Comparison of ENCODE assay signal across 24 cellular contexts in genomic region chr9:88398016-88398415, GRCh38.
"Had no signal": no experiment of that assay in that cellular context is flagged by ENCODE, and none has a peak within 500 bp of the region (broad histone marks: within the 10 kb centered on the region; RNA-seq: fewer than 3 reads in every experiment).

No MANE protein-coding gene starts in this region.

- FAIRE-seq: islet of Langerhans, pancreas, TTC549 had no signal

- H3K9me3 Mint-ChIP-seq: activated CD4-positive, alpha-beta memory T cell treated with anti-CD3 and anti-CD28 coated beads, Interleukin-2, amount 10 ng/mL, durations not matched to agents 7 days and 5 days; activated naive CD4-positive, alpha-beta T cell treated with anti-CD3 and anti-CD28 coated beads, Interleukin-2, amount 50 U/mL, for 24 hours; activated T-helper 2 cell treated with anti-CD3 and anti-CD28 coated beads, Interferon-gamma antibody, Interleukin-2, Interleukin-4, amounts not matched to agents 10 μg/mL and 5 μg/mL and 100 μg/mL, durations not matched to agents 14 hours and 24 hours and 36 hours; effector memory CD8-positive, alpha-beta T cell had no signal

- H3K27me3 ChIP-seq: heart right ventricle, pancreas, suprapubic skin, tibial artery had no signal

- H3K4me3 ChIP-seq: heart right ventricle, left ventricle myocardium inferior, lung, pancreas, psoas muscle, suprapubic skin, tibial artery had no signal

- H3K27me3 Mint-ChIP-seq: activated CD4-positive, alpha-beta memory T cell treated with anti-CD3 and anti-CD28 coated beads, Interleukin-2, amount 10 ng/mL, durations not matched to agents 7 days and 5 days; activated CD4-positive, alpha-beta T cell treated with anti-CD3 and anti-CD28 coated beads, Interleukin-2, amount 10 ng/mL, durations not matched to agents 7 days and 5 days; activated naive CD4-positive, alpha-beta T cell treated with anti-CD3 and anti-CD28 coated beads, Interleukin-2, amount 50 U/mL, for 24 hours; brain; effector memory CD8-positive, alpha-beta T cell; naive thymus-derived CD4-positive, alpha-beta T cell had no signal

- H3K9me3 ChIP-seq: heart right ventricle, left ventricle myocardium inferior, pancreas, psoas muscle, suprapubic skin, tibial artery had no signal

- H3K27ac Mint-ChIP-seq: activated CD4-positive, alpha-beta memory T cell treated with anti-CD3 and anti-CD28 coated beads, Interleukin-2, amount 10 ng/mL, durations not matched to agents 7 days and 5 days; activated CD4-positive, alpha-beta T cell treated with anti-CD3 and anti-CD28 coated beads, Interleukin-2, amount 10 ng/mL, durations not matched to agents 7 days and 5 days; activated naive CD4-positive, alpha-beta T cell treated with anti-CD3 and anti-CD28 coated beads, Interleukin-2, amount 50 U/mL, for 24 hours; activated T-helper 2 cell treated with anti-CD3 and anti-CD28 coated beads, Interferon-gamma antibody, Interleukin-2, Interleukin-4, amounts not matched to agents 10 μg/mL and 5 μg/mL and 100 μg/mL, durations not matched to agents 14 hours and 24 hours and 36 hours; effector memory CD8-positive, alpha-beta T cell; naive thymus-derived CD4-positive, alpha-beta T cell had no signal

- H3K4me3 Mint-ChIP-seq: activated CD4-positive, alpha-beta memory T cell treated with anti-CD3 and anti-CD28 coated beads, Interleukin-2, amount 10 ng/mL, durations not matched to agents 7 days and 5 days; activated CD4-positive, alpha-beta T cell treated with anti-CD3 and anti-CD28 coated beads, Interleukin-2, amount 10 ng/mL, durations not matched to agents 7 days and 5 days; activated naive CD4-positive, alpha-beta T cell treated with anti-CD3 and anti-CD28 coated beads, Interleukin-2, amount 50 U/mL, for 24 hours; effector memory CD8-positive, alpha-beta T cell; naive thymus-derived CD4-positive, alpha-beta T cell had no signal

- H3K4me1 ChIP-seq: pancreas, psoas muscle had no signal

- ATAC-seq: activated CD4-positive, CD25-positive, alpha-beta regulatory T cell treated with anti-CD3 and anti-CD28 coated beads, Interleukin-2, amount 50 U/mL, for 24 hours; effector memory CD8-positive, alpha-beta T cell; heart right ventricle; naive thymus-derived CD4-positive, alpha-beta T cell; pancreas; psoas muscle had no signal

- H3K27ac ChIP-seq: heart right ventricle, left ventricle myocardium inferior, pancreas, psoas muscle, suprapubic skin, tibial artery, VCaP had no signal

- H3K36me3 ChIP-seq: left ventricle myocardium inferior, pancreas, suprapubic skin had no signal

- DNase-seq: activated CD4-positive, alpha-beta memory T cell treated with anti-CD3 and anti-CD28 coated beads, Interleukin-2, amount 10 ng/mL, durations not matched to agents 7 days and 5 days; activated CD4-positive, alpha-beta T cell treated with anti-CD3 and anti-CD28 coated beads, Interleukin-2, amount 10 ng/mL, durations not matched to agents 7 days and 5 days; activated T-cell treated with anti-CD3 and anti-CD28 coated beads, Interleukin-2, amount 50 U/mL, for 48 hours; anterior cingulate cortex; cortex of kidney; effector memory CD8-positive, alpha-beta T cell; heart right ventricle; left ventricle myocardium inferior; naive thymus-derived CD4-positive, alpha-beta T cell; pancreas; psoas muscle; stimulated activated CD4-positive, alpha-beta T cell treated with anti-CD3 and anti-CD28 coated beads, Interleukin-15, amount 100 ng/mL, for 24 hours; stimulated activated naive CD4-positive, alpha-beta T cell; T-helper 9 cell; tibial artery had no signal
